18 cellular contexts compared by ENCODE assay signal in the genomic region with DNA sequence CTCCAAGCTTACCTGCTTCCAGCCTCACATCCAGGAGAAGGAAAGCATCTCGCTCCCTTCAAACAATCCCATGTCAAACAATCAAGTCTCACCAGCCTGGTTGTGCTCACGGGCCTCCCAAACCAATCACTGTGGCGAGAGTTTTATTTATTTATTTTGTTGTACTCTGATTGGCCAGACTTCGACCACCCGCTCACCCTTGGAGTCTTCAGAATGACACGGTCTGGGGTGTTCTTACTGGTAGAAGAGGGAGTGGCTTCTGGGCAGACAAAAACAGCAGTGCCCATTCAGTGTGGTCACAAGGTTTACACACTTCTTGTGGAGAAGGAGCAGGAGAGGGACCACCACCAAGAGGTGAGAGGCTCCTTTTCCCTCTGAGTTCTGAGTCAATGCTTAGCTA.
DNase-seq lines count a peak whose midpoint lies in the region; ATAC-seq, FAIRE-seq and TF ChIP-seq lines count a peak whose summit lies in the region.
"Had no signal": no experiment of that assay in that cellular context is flagged by ENCODE, and none has a peak within 500 bp of the region (broad histone marks: within the 10 kb centered on the region; RNA-seq: fewer than 3 reads in every experiment).

No MANE protein-coding gene starts in this region.

- no peak for TF ChIP-seq POLR2A in IMR-90 (IDR thresholded peaks at IDR 0.05; ENCODE audit: low read depth, low read length)

- peak overlapping the region; percentile 38; the same call in 1 of the 2 replicates for H4K91ac ChIP-seq in IMR-90 (ENCODE audit: insufficient read depth, low read depth, low read length)

- no peak for ATAC-seq in IMR-90 (ENCODE audit: low read depth)

- H3K4me3 ChIP-seq in IMR-90 (ENCODE audit: insufficient read depth, low read depth, low read length) = no peak overlapping the region
- H3K4me3 ChIP-seq in astrocyte (ENCODE audit: insufficient read depth, low read depth, low read length) = no peak overlapping the region
- H3K4me3 ChIP-seq in osteoblast (ENCODE audit: insufficient read depth, low read length) = no peak overlapping the region

- H3K27me3 Mint-ChIP-seq in astrocyte (ENCODE audit: low read depth, unreplicated experiment) = peaks cover 12% of the 10 kb centered on the region
- H3K27me3 Mint-ChIP-seq: CD4-positive, CD25-positive, alpha-beta regulatory T cell had no signal

- CTCF ChIA-PET in IMR-90 (lab: Yijun Ruan, JAX) = no interaction called here

- intact Hi-C loops in IMR-90 (cut with micrococcal nuclease) = no loop called here

- H3K36me3 ChIP-seq in IMR-90 (ENCODE audit: control insufficient read depth, insufficient read depth, low read length) (no peaks in the 10 kb centered on the region), astrocyte (ENCODE audit: insufficient read depth, low read length) (no peaks in the 10 kb centered on the region), osteoblast (ENCODE audit: insufficient read depth, low read length) (no peaks in the 10 kb centered on the region)
- H3K36me3 ChIP-seq: BE2C had no signal

- H2BK15ac ChIP-seq in IMR-90 (ENCODE audit: low read depth, low read length) = no peak overlapping the region

- H3K4me1 Mint-ChIP-seq in astrocyte (ENCODE audit: low read depth, unreplicated experiment) = peaks cover 2% of the 10 kb centered on the region
- H3K4me1 Mint-ChIP-seq: CD4-positive, CD25-positive, alpha-beta regulatory T cell; CD8-positive, alpha-beta memory T cell had no signal

- H3K4me3 Mint-ChIP-seq in astrocyte (ENCODE audit: unreplicated experiment) = no peak overlapping the region
- H3K4me3 Mint-ChIP-seq: CD4-positive, CD25-positive, alpha-beta regulatory T cell; CD8-positive, alpha-beta memory T cell; HFFc6 had no signal

- H2AK9ac ChIP-seq in IMR-90 (replicated peaks; ENCODE audit: low read depth, low read length, poor library complexity) = no peak overlapping the region

- peaks cover 4% of the 10 kb centered on the region; the same call in 1 of the 2 replicates for H3K9me1 ChIP-seq in IMR-90 (ENCODE audit: insufficient read depth, low read length)

- H3K27me3 ChIP-seq in IMR-90 (ENCODE audit: control insufficient read depth, insufficient read depth, low read length) (no peaks in the 10 kb centered on the region), astrocyte (ENCODE audit: insufficient read depth, low read length) (no peaks in the 10 kb centered on the region), osteoblast (ENCODE audit: insufficient read depth, low read length) (no peaks in the 10 kb centered on the region)

- no peak overlapping the region for H3K9ac ChIP-seq in IMR-90 (ENCODE audit: low read depth, low read length)
- H3K9ac ChIP-seq in astrocyte (ENCODE audit: low read length) = no peak overlapping the region

- DNase-seq in IMR-90 = no peak
- no peak for DNase-seq in astrocyte (ENCODE audit: low read depth)
- DNase-seq in osteoblast (ENCODE audit: insufficient read length, low spot score, missing footprints) = no peak
- DNase-seq in activated CD4-positive, alpha-beta T cell treated with anti-CD3 and anti-CD28 coated beads, Interleukin-2, amount 50 U/mL, for 1 hour = no peak
- DNase-seq in NCI-H1105 treated with DMSO at 0.1 percent for 48 hours (lab: John Stamatoyannopoulos, UW) = no peak
- DNase-seq in activated CD4-positive, alpha-beta T cell treated with anti-CD3 and anti-CD28 coated beads, Interleukin-2, amount 50 U/mL, for 48 hours = no peak
- DNase-seq: BE2C; CD4-positive, CD25-positive, alpha-beta regulatory T cell; CD8-positive, alpha-beta memory T cell; COR-L47; DMS153; DMS79 treated with DMSO at 0.1 percent for 48 hours; GF-D8; GOT3; H7; HFFc6 had no signal

- no peak for FAIRE-seq in astrocyte (lab: Jason Lieb, UNC)
- FAIRE-seq: D721Med had no signal

- 70% methylated on average over 3 of the region's 6 CpGs; no CpG with 5 or more reads in 1 of the 2 experiments for WGBS in IMR-90 (ENCODE audit: extremely low coverage in 2 of 2, insufficient read length in 1 of 2), 2 experiments

- TF ChIP-seq CTCF in IMR-90 (conservative IDR thresholded peaks at IDR 0.05; ENCODE audit: low read depth, low read length) = no peak
- no peak for TF ChIP-seq CTCF in astrocyte (IDR thresholded peaks at IDR 0.05; ENCODE audit: insufficient read depth, low read depth, low read length)
- TF ChIP-seq CTCF in osteoblast (IDR thresholded peaks at IDR 0.05; ENCODE audit: extremely low read depth, low read depth, low read length) = no peak

- peak overlapping the region; percentile 29; the same call in 1 of the 2 replicates for H2AK5ac ChIP-seq in IMR-90 (ENCODE audit: low read depth, low read length)

- peaks cover 13% of the 10 kb centered on the region for H3K4me1 ChIP-seq in IMR-90 (ENCODE audit: control insufficient read depth, insufficient read depth, low read length)
- H3K4me1 ChIP-seq in astrocyte (ENCODE audit: insufficient read depth, low read length) = peaks cover 7% of the 10 kb centered on the region
- no peaks in the 10 kb centered on the region for H3K4me1 ChIP-seq in osteoblast (ENCODE audit: insufficient read depth, low read length)
- H3K4me1 ChIP-seq: BE2C had no signal

- dilution Hi-C loops in IMR-90 (cut with HindIII; ENCODE audit: low sequenced_read_pairs, unreplicated experiment) = no loop called here

- H3K27ac Mint-ChIP-seq in astrocyte (ENCODE audit: unreplicated experiment) = peak overlapping the region; percentile 26
- H3K27ac Mint-ChIP-seq: CD4-positive, CD25-positive, alpha-beta regulatory T cell; CD8-positive, alpha-beta memory T cell; HFFc6 had no signal

- no peak overlapping the region for H3K23ac ChIP-seq in IMR-90 (ENCODE audit: low read depth, low read length)

- POLR2A ChIA-PET in IMR-90 (lab: Charles Lee; ENCODE audit: unreplicated experiment) = no interaction called here

- H4K5ac ChIP-seq in IMR-90 (ENCODE audit: low read depth, low read length) = peak overlapping the region; percentile 18; the same call in 1 of the 2 replicates

- peaks cover 13% of the 10 kb centered on the region for H3K9me3 Mint-ChIP-seq in astrocyte (ENCODE audit: unreplicated experiment)
- H3K9me3 Mint-ChIP-seq: HFFc6 had no signal

- H3K4me2 ChIP-seq in IMR-90 (ENCODE audit: low read depth, low read length) = no peak overlapping the region
- peak overlapping the region; percentile 39 for H3K4me2 ChIP-seq in astrocyte (ENCODE audit: low read length)
- H3K4me2 ChIP-seq in osteoblast (ENCODE audit: insufficient read depth, low read length) = no peak overlapping the region

- peaks cover 2% of the 10 kb centered on the region; the same call in 1 of the 2 replicates for H3K9me3 ChIP-seq in IMR-90 (ENCODE audit: control insufficient read depth, insufficient read depth, low read length)
- H3K9me3 ChIP-seq in astrocyte (ENCODE audit: insufficient read depth, low read depth, low read length) = no peaks in the 10 kb centered on the region
- no peaks in the 10 kb centered on the region for H3K9me3 ChIP-seq in osteoblast (ENCODE audit: low read depth, low read length)
- H3K9me3 ChIP-seq: BE2C had no signal

- H4K20me1 ChIP-seq in IMR-90 (ENCODE audit: insufficient read depth, low read length) (no peaks in the 10 kb centered on the region), astrocyte (ENCODE audit: insufficient read depth, low read length) (no peaks in the 10 kb centered on the region), osteoblast (ENCODE audit: insufficient read depth, low read length) (no peaks in the 10 kb centered on the region)

- no peak overlapping the region; the same call in 1 of the 2 replicates for H2BK20ac ChIP-seq in IMR-90 (ENCODE audit: low read depth, low read length)

- H2AFZ ChIP-seq in IMR-90 (replicated peaks; ENCODE audit: low read length, poor library complexity) (peak overlapping the region; percentile 26), astrocyte (ENCODE audit: low read depth, low read length) (peak overlapping the region; percentile 36), osteoblast (ENCODE audit: low read length) (peak overlapping the region; percentile 57)

- 0 out of 4 replicates have a peak overlapping the region, but pooled peaks of 1 of the 2 experiments have one; percentile 28 for H4K8ac ChIP-seq in IMR-90 (ENCODE audit: low read depth in 2 of 2, low read length in 2 of 2)

- peaks cover 3% of the 10 kb centered on the region for H3K36me3 Mint-ChIP-seq in astrocyte (ENCODE audit: low read depth, unreplicated experiment)
- H3K36me3 Mint-ChIP-seq: CD4-positive, CD25-positive, alpha-beta regulatory T cell; CD8-positive, alpha-beta memory T cell had no signal

- 0 out of 2 replicates have a peak overlapping the region, but pooled peaks have one; percentile 34 for H3K14ac ChIP-seq in IMR-90 (replicated peaks; ENCODE audit: low read depth, low read length)

- no peak overlapping the region for H3K27ac ChIP-seq in IMR-90 (ENCODE audit: insufficient read depth, low read length)
- no peak overlapping the region for H3K27ac ChIP-seq in astrocyte (ENCODE audit: low read depth, low read length)
- no peak overlapping the region for H3K27ac ChIP-seq in osteoblast (ENCODE audit: low read depth, low read length)
- H3K27ac ChIP-seq: HL-60 had no signal

- H3K18ac ChIP-seq in IMR-90 (ENCODE audit: low read depth, low read length) = no peak overlapping the region; the same call in 1 of the 2 replicates

- in situ Hi-C loops in IMR-90 (cut with MboI; ENCODE audit: low sequenced_read_pairs) = no loop called here

- no peak overlapping the region for H2BK5ac ChIP-seq in IMR-90 (ENCODE audit: low read depth, low read length, poor library complexity, severe bottlenecking)

- no peak for TF ChIP-seq RAD21 in IMR-90 (IDR thresholded peaks at IDR 0.05; ENCODE audit: low read length)

- no TSS peak for BruUV-seq in IMR-90 (replicated peaks; lab: Mats Ljungman, UMichigan)

- H3K56ac ChIP-seq in IMR-90 (ENCODE audit: extremely low read depth, insufficient read depth, low read length) = no peak overlapping the region

- H2BK120ac ChIP-seq in IMR-90 (ENCODE audit: low read depth, low read length) = peak overlapping the region; percentile 50

- H3K79me2 ChIP-seq in astrocyte (ENCODE audit: insufficient read depth, low read length) = no peaks in the 10 kb centered on the region
- no peaks in the 10 kb centered on the region for H3K79me2 ChIP-seq in osteoblast (ENCODE audit: insufficient read depth, low read length)

- no peaks in the 10 kb centered on the region for H3K79me1 ChIP-seq in IMR-90 (ENCODE audit: low read depth in 1 of 2, low read length in 2 of 2)

- H3K4ac ChIP-seq in IMR-90 (ENCODE audit: low read depth, low read length) = peak overlapping the region; percentile 30

TF ChIP-seq in IMR-90, 13 proteins besides CTCF, POLR2A, EP300 and RAD21 (continues in another document):
- TF ChIP-seq, protein P1, sequence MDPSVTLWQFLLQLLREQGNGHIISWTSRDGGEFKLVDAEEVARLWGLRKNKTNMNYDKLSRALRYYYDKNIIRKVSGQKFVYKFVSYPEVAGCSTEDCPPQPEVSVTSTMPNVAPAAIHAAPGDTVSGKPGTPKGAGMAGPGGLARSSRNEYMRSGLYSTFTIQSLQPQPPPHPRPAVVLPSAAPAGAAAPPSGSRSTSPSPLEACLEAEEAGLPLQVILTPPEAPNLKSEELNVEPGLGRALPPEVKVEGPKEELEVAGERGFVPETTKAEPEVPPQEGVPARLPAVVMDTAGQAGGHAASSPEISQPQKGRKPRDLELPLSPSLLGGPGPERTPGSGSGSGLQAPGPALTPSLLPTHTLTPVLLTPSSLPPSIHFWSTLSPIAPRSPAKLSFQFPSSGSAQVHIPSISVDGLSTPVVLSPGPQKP (IDR thresholded peaks at IDR 0.05; ENCODE audit: borderline replicate concordance, low read depth, low read length) = no peak
- TF ChIP-seq BHLHE40 (IDR thresholded peaks at IDR 0.05; ENCODE audit: low read depth, low read length) (no peak), CEBPB (IDR thresholded peaks at IDR 0.05; ENCODE audit: low read depth, low read length) (no peak)
